In genomic region chr5:55575815-55576583, GRCh38 we compare ENCODE assay signal across 1 cellular context.
TF ChIP-seq lines count a peak whose summit lies in the region.

No MANE protein-coding gene starts in this region.

TF ChIP-seq in K562, 482 proteins besides CTCF, POLR2A, EP300 and RAD21 (continues in another document):
- TF ChIP-seq ZNF431 (CRISPR knock-in tag; IDR thresholded peaks at IDR 0.05) (no peak), VEZF1 (CRISPR knock-in tag; IDR thresholded peaks at IDR 0.05) (peak; percentile 44; the same call in 1 of the 2 replicates), KLF16 (IDR thresholded peaks at IDR 0.05) (peak; percentile 43; the same call in 1 of the 2 replicates), HMG20A (CRISPR knock-in tag; conservative IDR thresholded peaks at IDR 0.05) (0 out of 2 replicates have a peak, but pooled peaks have one; percentile 9), MEIS2 (IDR thresholded peaks at IDR 0.05; ENCODE audit: partially characterized antibody) (peak; percentile 84), E4F1 (CRISPR knock-in tag; IDR thresholded peaks at IDR 0.05; ENCODE audit: borderline replicate concordance) (no peak), E2F1 (CRISPR knock-in tag; IDR thresholded peaks at IDR 0.05) (no peak), ZNF239 (CRISPR knock-in tag; IDR thresholded peaks at IDR 0.05) (0 out of 2 replicates have a peak, but pooled peaks have one; percentile 17), SOX6 (IDR thresholded peaks at IDR 0.05) (peak; percentile 76; the same call in 1 of the 2 replicates), GTF2B (IDR thresholded peaks at IDR 0.05; ENCODE audit: extremely low read depth, insufficient read length) (no peak), ZNF121 (CRISPR knock-in tag; conservative IDR thresholded peaks at IDR 0.05) (peak; percentile 33), FOSL1 (tag; conservative IDR thresholded peaks at IDR 0.05) (peak; percentile 37; the same call in 1 of the 2 replicates), CCAR2 (IDR thresholded peaks at IDR 0.05; ENCODE audit: low read depth, low read length) (no peak), ZNF512 (tag; IDR thresholded peaks at IDR 0.05) (no peak), PBX2 (CRISPR knock-in tag; IDR thresholded peaks at IDR 0.05; ENCODE audit: low read depth) (no peak), PBX2 (tag; conservative IDR thresholded peaks at IDR 0.05; ENCODE audit: low read depth) (peak; percentile 67), TEAD1 (CRISPR knock-in tag; IDR thresholded peaks at IDR 0.05) (peak in 1 of 2 experiments; percentile 69; a peak in 2 of 4 replicates), ZNF197 (CRISPR knock-in tag; IDR thresholded peaks at IDR 0.05; ENCODE audit: low read depth) (peak; percentile 72; the same call in 1 of the 2 replicates), ATF4 (CRISPR knock-in tag; IDR thresholded peaks at IDR 0.05) (peak; percentile 68), ZNF584 (CRISPR knock-in tag; IDR thresholded peaks at IDR 0.05; ENCODE audit: low read depth) (no peak), SMARCC2 (IDR thresholded peaks at IDR 0.05; ENCODE audit: low read depth) (no peak; the same call in 1 of the 2 replicates), STAT5B (CRISPR knock-in tag; IDR thresholded peaks at IDR 0.05) (no peak), HES1 (IDR thresholded peaks at IDR 0.05; ENCODE audit: low read depth) (peak; percentile 64; the same call in 1 of the 2 replicates), ATF7 (IDR thresholded peaks at IDR 0.05) (0 out of 2 replicates have a peak, but pooled peaks have one; percentile 33), SMARCE1 (IDR thresholded peaks at IDR 0.05) (peak; percentile 62; the same call in 1 of the 2 replicates), KHSRP (IDR thresholded peaks at IDR 0.05) (no peak), ATF1 (CRISPR knock-in tag; IDR thresholded peaks at IDR 0.05) (no peak), ATF1 (tag; IDR thresholded peaks at IDR 0.05) (0 out of 2 replicates have a peak, but pooled peaks have one; percentile 14), ZNF354B (CRISPR knock-in tag; IDR thresholded peaks at IDR 0.05) (0 out of 2 replicates have a peak, but pooled peaks have one; percentile 46), E2F3 (CRISPR knock-in tag; IDR thresholded peaks at IDR 0.05) (no peak), MAZ (CRISPR knock-in tag; conservative IDR thresholded peaks at IDR 0.05 in 1 of 2, IDR thresholded peaks at IDR 0.05 in 1 of 2) (0 out of 4 replicates have a peak, but pooled peaks of 1 of the 2 experiments have one; percentile 24), TAL1 (IDR thresholded peaks at IDR 0.05) (peak; percentile 64; the same call in 1 of the 2 replicates), ARHGAP35 (IDR thresholded peaks at IDR 0.05; ENCODE audit: partially characterized antibody) (no peak), DEAF1 (CRISPR knock-in tag; IDR thresholded peaks at IDR 0.05) (0 out of 2 replicates have a peak, but pooled peaks have one; percentile 6), SRF (CRISPR knock-in tag; IDR thresholded peaks at IDR 0.05) (no peak), CBFA2T2 (conservative IDR thresholded peaks at IDR 0.05) (peak; percentile 22; the same call in 1 of the 2 replicates), ZBTB43 (CRISPR knock-in tag; IDR thresholded peaks at IDR 0.05) (no peak), TEAD4 (IDR thresholded peaks at IDR 0.05; ENCODE audit: low read length) (peak; percentile 74; the same call in 1 of the 2 replicates), TEAD4 (CRISPR knock-in tag; IDR thresholded peaks at IDR 0.05; ENCODE audit: borderline replicate concordance) (no peak), CCNT2 (IDR thresholded peaks at IDR 0.05; ENCODE audit: borderline replicate concordance, extremely low read depth, insufficient read length, low read depth, low read length) (peak; percentile 37), ZNF766 (CRISPR knock-in tag; conservative IDR thresholded peaks at IDR 0.05) (peak; percentile 85), SMAD2 (IDR thresholded peaks at IDR 0.05; ENCODE audit: low read depth, low read length) (no peak), ATF3 (IDR thresholded peaks at IDR 0.05) (peak; percentile 46; the same call in 1 of the 2 replicates), ATF3 (CRISPR knock-in tag; conservative IDR thresholded peaks at IDR 0.05) (no peak), CEBPB (tag; IDR thresholded peaks at IDR 0.05) (peak; percentile 89), ZFP30 (CRISPR knock-in tag; IDR thresholded peaks at IDR 0.05; ENCODE audit: borderline replicate concordance) (no peak), FOXM1 (IDR thresholded peaks at IDR 0.05; ENCODE audit: low read depth) (peak; percentile 77; the same call in 1 of the 2 replicates), FOXM1 (CRISPR knock-in tag; IDR thresholded peaks at IDR 0.05; ENCODE audit: low read depth) (no peak), SMAD3 (CRISPR knock-in tag; conservative IDR thresholded peaks at IDR 0.05) (0 out of 2 replicates have a peak, but pooled peaks have one; percentile 33)
